Comparison of ENCODE assay signal across 9 cellular contexts in genomic region chr10:81450651-81451050, GRCh38.
"Had no signal": no experiment of that assay in that cellular context is flagged by ENCODE, and none has a peak within 500 bp of the region (broad histone marks: within the 10 kb centered on the region; RNA-seq: fewer than 3 reads in every experiment).

No MANE protein-coding gene starts in this region.

- DNase-seq: GM23248, GOT3, H7, HFFc6, IMR-90 had no signal

- H3K9me3 ChIP-seq: HAP-1 had no signal

- H3K36me3 ChIP-seq: HAP-1 had no signal

- H3K9ac ChIP-seq: GM23248 had no signal

- H3K27ac Mint-ChIP-seq: HFFc6 had no signal

- ATAC-seq: HCT116, K562 had no signal

- H3K4me3 Mint-ChIP-seq: HFFc6 had no signal

- H3K27ac ChIP-seq: GM23248, HL-60 had no signal

- H3K4me1 ChIP-seq: HAP-1 had no signal

- H3K4me3 ChIP-seq: GM23248, HAP-1, K562 had no signal
